1 cellular context compared by ENCODE assay signal in the genomic region with DNA sequence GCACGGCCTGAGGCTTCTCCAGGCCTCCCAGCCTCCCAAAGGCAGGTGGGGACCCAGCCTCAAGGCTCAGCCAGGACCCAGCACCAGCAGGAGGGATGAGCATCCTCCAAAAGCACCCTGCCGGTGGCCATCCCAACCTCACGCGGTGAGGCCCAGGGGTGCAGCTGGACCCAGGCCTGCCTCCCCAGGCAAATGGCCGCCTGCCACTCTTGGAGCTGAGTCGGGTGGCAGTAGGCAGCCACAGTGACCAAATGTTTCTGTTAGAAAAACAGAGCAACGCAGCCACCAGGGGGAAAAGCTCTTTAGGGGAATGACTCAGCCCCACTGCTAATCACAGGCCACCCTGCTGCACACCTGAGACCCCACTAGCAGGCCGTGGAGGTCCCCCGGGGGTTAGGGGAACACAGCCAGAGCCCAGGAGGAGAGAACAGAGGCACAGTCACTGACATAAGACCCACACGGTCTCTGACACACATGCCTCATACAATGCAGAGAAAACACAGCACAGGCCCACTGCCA.
TF ChIP-seq lines count a peak whose summit lies in the region.

No MANE protein-coding gene starts in this region.

TF ChIP-seq in GM23338, 12 proteins besides CTCF, POLR2A, EP300 and RAD21 (continued from another document):
- TF ChIP-seq, protein P1, sequence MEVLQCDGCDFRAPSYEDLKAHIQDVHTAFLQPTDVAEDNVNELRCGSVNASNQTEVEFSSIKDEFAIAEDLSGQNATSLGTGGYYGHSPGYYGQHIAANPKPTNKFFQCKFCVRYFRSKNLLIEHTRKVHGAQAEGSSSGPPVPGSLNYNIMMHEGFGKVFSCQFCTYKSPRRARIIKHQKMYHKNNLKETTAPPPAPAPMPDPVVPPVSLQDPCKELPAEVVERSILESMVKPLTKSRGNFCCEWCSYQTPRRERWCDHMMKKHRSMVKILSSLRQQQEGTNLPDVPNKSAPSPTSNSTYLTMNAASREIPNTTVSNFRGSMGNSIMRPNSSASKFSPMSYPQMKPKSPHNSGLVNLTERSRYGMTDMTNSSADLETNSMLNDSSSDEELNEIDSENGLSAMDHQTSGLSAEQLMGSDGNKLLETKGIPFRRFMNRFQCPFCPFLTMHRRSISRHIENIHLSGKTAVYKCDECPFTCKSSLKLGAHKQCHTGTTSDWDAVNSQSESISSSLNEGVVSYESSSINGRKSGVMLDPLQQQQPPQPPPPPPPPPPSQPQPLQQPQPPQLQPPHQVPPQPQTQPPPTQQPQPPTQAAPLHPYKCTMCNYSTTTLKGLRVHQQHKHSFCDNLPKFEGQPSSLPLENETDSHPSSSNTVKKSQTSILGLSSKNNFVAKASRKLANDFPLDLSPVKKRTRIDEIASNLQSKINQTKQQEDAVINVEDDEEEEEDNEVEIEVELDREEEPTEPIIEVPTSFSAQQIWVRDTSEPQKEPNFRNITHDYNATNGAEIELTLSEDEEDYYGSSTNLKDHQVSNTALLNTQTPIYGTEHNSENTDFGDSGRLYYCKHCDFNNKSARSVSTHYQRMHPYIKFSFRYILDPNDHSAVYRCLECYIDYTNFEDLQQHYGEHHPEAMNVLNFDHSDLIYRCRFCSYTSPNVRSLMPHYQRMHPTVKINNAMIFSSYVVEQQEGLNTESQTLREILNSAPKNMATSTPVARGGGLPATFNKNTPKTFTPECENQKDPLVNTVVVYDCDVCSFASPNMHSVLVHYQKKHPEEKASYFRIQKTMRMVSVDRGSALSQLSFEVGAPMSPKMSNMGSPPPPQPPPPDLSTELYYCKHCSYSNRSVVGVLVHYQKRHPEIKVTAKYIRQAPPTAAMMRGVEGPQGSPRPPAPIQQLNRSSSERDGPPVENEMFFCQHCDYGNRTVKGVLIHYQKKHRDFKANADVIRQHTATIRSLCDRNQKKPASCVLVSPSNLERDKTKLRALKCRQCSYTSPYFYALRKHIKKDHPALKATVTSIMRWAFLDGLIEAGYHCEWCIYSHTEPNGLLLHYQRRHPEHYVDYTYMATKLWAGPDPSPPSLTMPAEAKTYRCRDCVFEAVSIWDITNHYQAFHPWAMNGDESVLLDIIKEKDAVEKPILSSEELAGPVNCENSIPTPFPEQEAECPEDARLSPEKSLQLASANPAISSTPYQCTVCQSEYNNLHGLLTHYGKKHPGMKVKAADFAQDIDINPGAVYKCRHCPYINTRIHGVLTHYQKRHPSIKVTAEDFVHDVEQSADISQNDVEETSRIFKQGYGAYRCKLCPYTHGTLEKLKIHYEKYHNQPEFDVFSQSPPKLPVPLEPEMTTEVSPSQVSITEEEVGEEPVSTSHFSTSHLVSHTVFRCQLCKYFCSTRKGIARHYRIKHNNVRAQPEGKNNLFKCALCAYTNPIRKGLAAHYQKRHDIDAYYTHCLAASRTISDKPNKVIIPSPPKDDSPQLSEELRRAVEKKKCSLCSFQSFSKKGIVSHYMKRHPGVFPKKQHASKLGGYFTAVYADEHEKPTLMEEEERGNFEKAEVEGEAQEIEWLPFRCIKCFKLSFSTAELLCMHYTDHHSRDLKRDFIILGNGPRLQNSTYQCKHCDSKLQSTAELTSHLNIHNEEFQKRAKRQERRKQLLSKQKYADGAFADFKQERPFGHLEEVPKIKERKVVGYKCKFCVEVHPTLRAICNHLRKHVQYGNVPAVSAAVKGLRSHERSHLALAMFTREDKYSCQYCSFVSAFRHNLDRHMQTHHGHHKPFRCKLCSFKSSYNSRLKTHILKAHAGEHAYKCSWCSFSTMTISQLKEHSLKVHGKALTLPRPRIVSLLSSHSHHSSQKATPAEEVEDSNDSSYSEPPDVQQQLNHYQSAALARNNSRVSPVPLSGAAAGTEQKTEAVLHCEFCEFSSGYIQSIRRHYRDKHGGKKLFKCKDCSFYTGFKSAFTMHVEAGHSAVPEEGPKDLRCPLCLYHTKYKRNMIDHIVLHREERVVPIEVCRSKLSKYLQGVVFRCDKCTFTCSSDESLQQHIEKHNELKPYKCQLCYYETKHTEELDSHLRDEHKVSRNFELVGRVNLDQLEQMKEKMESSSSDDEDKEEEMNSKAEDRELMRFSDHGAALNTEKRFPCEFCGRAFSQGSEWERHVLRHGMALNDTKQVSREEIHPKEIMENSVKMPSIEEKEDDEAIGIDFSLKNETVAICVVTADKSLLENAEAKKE (CRISPR knock-in tag; IDR thresholded peaks at IDR 0.05) = no peak
- TF ChIP-seq CREB1 (CRISPR knock-in tag; IDR thresholded peaks at IDR 0.05; ENCODE audit: low read depth) (no peak), ZNF114 (CRISPR knock-in tag; IDR thresholded peaks at IDR 0.05) (no peak), STAT1 (IDR thresholded peaks at IDR 0.05; ENCODE audit: unreplicated experiment) (no peak), EZH2 (IDR thresholded peaks at IDR 0.05; ENCODE audit: low read depth, unreplicated experiment) (no peak), NANOG (IDR thresholded peaks at IDR 0.05; ENCODE audit: borderline replicate concordance) (no peak), EZH2phosphoT487 (IDR thresholded peaks at IDR 0.05; ENCODE audit: unreplicated experiment) (no peak), POLR2AphosphoS5 (IDR thresholded peaks at IDR 0.05; ENCODE audit: low read depth) (no peak), JUNB (IDR thresholded peaks at IDR 0.05; ENCODE audit: unreplicated experiment) (no peak)
- TF ChIP-seq, protein P2, sequence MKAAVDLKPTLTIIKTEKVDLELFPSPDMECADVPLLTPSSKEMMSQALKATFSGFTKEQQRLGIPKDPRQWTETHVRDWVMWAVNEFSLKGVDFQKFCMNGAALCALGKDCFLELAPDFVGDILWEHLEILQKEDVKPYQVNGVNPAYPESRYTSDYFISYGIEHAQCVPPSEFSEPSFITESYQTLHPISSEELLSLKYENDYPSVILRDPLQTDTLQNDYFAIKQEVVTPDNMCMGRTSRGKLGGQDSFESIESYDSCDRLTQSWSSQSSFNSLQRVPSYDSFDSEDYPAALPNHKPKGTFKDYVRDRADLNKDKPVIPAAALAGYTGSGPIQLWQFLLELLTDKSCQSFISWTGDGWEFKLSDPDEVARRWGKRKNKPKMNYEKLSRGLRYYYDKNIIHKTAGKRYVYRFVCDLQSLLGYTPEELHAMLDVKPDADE (IDR thresholded peaks at IDR 0.05) = no peak
- TF ChIP-seq, protein P3, sequence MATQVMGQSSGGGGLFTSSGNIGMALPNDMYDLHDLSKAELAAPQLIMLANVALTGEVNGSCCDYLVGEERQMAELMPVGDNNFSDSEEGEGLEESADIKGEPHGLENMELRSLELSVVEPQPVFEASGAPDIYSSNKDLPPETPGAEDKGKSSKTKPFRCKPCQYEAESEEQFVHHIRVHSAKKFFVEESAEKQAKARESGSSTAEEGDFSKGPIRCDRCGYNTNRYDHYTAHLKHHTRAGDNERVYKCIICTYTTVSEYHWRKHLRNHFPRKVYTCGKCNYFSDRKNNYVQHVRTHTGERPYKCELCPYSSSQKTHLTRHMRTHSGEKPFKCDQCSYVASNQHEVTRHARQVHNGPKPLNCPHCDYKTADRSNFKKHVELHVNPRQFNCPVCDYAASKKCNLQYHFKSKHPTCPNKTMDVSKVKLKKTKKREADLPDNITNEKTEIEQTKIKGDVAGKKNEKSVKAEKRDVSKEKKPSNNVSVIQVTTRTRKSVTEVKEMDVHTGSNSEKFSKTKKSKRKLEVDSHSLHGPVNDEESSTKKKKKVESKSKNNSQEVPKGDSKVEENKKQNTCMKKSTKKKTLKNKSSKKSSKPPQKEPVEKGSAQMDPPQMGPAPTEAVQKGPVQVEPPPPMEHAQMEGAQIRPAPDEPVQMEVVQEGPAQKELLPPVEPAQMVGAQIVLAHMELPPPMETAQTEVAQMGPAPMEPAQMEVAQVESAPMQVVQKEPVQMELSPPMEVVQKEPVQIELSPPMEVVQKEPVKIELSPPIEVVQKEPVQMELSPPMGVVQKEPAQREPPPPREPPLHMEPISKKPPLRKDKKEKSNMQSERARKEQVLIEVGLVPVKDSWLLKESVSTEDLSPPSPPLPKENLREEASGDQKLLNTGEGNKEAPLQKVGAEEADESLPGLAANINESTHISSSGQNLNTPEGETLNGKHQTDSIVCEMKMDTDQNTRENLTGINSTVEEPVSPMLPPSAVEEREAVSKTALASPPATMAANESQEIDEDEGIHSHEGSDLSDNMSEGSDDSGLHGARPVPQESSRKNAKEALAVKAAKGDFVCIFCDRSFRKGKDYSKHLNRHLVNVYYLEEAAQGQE (IDR thresholded peaks at IDR 0.05; ENCODE audit: unreplicated experiment) = no peak
